ENCODE assay signal across 8 cellular contexts in genomic region chr2:178522950-178523595, GRCh38. TPM values are rescaled to one million over a fixed set of nuclear protein-coding genes. Genes with fewer than 3 reads are reported as not detected.
DNase-seq lines count a peak whose midpoint lies in the region; ATAC-seq and TF ChIP-seq lines count a peak whose summit lies in the region.

No MANE protein-coding gene starts in this region.

- intact Hi-C loops in CD8-positive, alpha-beta T cell (cut with DNase I, micrococcal nuclease) = loop anchor here (1.0 to 5.0 kb wide), 7 partner anchors 42 to 1484 kb away; partner anchors contain the start of genes PJVK (in 2 of the 2), PRKRA (in 2 of the 2), CWC22 (in 1 of the 2) and FKBP7 (in 1 of the 2)
- intact Hi-C loops in natural killer cell (cut with micrococcal nuclease) = loop anchor here (1.0 kb wide), 2 partner anchors 45 to 72 kb away; partner anchors contain the start of genes FKBP7, PJVK and PRKRA

- no peaks in the 10 kb centered on the region for H3K27me3 Mint-ChIP-seq in CD8-positive, alpha-beta T cell (ENCODE audit: low read depth)
- no peaks in the 10 kb centered on the region for H3K27me3 Mint-ChIP-seq in activated T-helper 17 cell treated with anti-CD3 and anti-CD28 coated beads, Interleukin-2, amount 50 U/mL, for 72 hours
- H3K27me3 Mint-ChIP-seq in natural killer cell (ENCODE audit: low read depth in 2 of 2) = no peaks in the 10 kb centered on the region
- H3K27me3 Mint-ChIP-seq in stimulated activated naive B cell treated with anti-CD40 and anti-IgM and Interleukin-4, amounts not matched to agents 10 μg/mL and 1 μg/mL and 100 μg/mL, for 72 hours = no peaks in the 10 kb centered on the region

- H3K36me3 ChIP-seq in CD8-positive, alpha-beta T cell (ENCODE audit: insufficient read depth, low read length) = peaks cover 7% of the 10 kb centered on the region

- peak overlapping the region; percentile 55 for H3K27ac ChIP-seq in CD8-positive, alpha-beta T cell (ENCODE audit: low read depth, low read length)

- H3K4me1 ChIP-seq in CD8-positive, alpha-beta T cell (ENCODE audit: insufficient read depth, low read length) = peaks cover 10% of the 10 kb centered on the region

- peak overlapping the region; percentile 94 for H3K4me3 Mint-ChIP-seq in CD8-positive, alpha-beta T cell
- H3K4me3 Mint-ChIP-seq in activated T-helper 17 cell treated with anti-CD3 and anti-CD28 coated beads, Interleukin-2, amount 50 U/mL, for 72 hours = peak overlapping the region; percentile 95
- H3K4me3 Mint-ChIP-seq in natural killer cell = peak overlapping the region; percentile 92
- peak overlapping the region; percentile 91 to 93 for H3K4me3 Mint-ChIP-seq in stimulated activated naive B cell treated with anti-CD40 and anti-IgM and Interleukin-4, amounts not matched to agents 10 μg/mL and 1 μg/mL and 100 μg/mL, for 72 hours

- H3K27me3 ChIP-seq in CD8-positive, alpha-beta T cell (ENCODE audit: insufficient read depth, low read length) = no peaks in the 10 kb centered on the region

- H3K27ac Mint-ChIP-seq in CD8-positive, alpha-beta T cell = peak overlapping the region; percentile 90
- H3K27ac Mint-ChIP-seq in activated T-helper 17 cell treated with anti-CD3 and anti-CD28 coated beads, Interleukin-2, amount 50 U/mL, for 72 hours = peak overlapping the region; percentile 73
- peak overlapping the region; percentile 84 to 89 for H3K27ac Mint-ChIP-seq in natural killer cell
- peak overlapping the region; percentile 90 for H3K27ac Mint-ChIP-seq in stimulated activated naive B cell treated with anti-CD40 and anti-IgM and Interleukin-4, amounts not matched to agents 10 μg/mL and 1 μg/mL and 100 μg/mL, for 72 hours

- peak; percentile 99 for ATAC-seq in CD8-positive, alpha-beta T cell
- ATAC-seq in GM19397 (IDR thresholded peaks at IDR 0.05; ENCODE audit: unreplicated experiment) = peak; percentile 96
- ATAC-seq in HG03571 (IDR thresholded peaks at IDR 0.05; ENCODE audit: unreplicated experiment) = peak; percentile 91
- peak; percentile 73 for ATAC-seq in activated T-helper 17 cell treated with anti-CD3 and anti-CD28 coated beads, Interleukin-2, amount 50 U/mL, for 72 hours (replicated peaks)
- peak; percentile 99 to 100 (median 100) for ATAC-seq in natural killer cell
- ATAC-seq in stimulated activated naive B cell treated with anti-CD40 and anti-IgM and Interleukin-4, amounts not matched to agents 10 μg/mL and 1 μg/mL and 100 μg/mL, for 72 hours (replicated peaks) = peak; percentile 96 to 97

- POLR2A ChIA-PET in CD8-positive, alpha-beta T cell (lab: Charles Lee) = interaction anchor here (0.6 to 1.4 kb wide), 3 partner anchors 14 to 72 kb away, joined by 3 read pairs; partner anchors contain the start of genes PJVK and PRKRA

- peaks cover 41% of the 10 kb centered on the region for H3K4me1 Mint-ChIP-seq in CD8-positive, alpha-beta T cell (ENCODE audit: low read depth)
- peaks cover 26% of the 10 kb centered on the region for H3K4me1 Mint-ChIP-seq in activated T-helper 17 cell treated with anti-CD3 and anti-CD28 coated beads, Interleukin-2, amount 50 U/mL, for 72 hours
- H3K4me1 Mint-ChIP-seq in natural killer cell = peaks cover 29 to 30% of the 10 kb centered on the region in 2 donors
- H3K4me1 Mint-ChIP-seq in stimulated activated naive B cell treated with anti-CD40 and anti-IgM and Interleukin-4, amounts not matched to agents 10 μg/mL and 1 μg/mL and 100 μg/mL, for 72 hours = peaks cover 14 to 28% of the 10 kb centered on the region in 2 donors

- H3K9me3 ChIP-seq in CD8-positive, alpha-beta T cell (ENCODE audit: low read length) = no peaks in the 10 kb centered on the region

- H3K4me3 ChIP-seq in CD8-positive, alpha-beta T cell (ENCODE audit: low read depth, low read length) = peak overlapping the region; percentile 65
- H3K4me3 ChIP-seq in fibroblast of pulmonary artery (replicated peaks; ENCODE audit: low read depth, low read length) = peak overlapping the region; percentile 58

- peak; percentile 83 for TF ChIP-seq CTCF in CD8-positive, alpha-beta T cell (IDR thresholded peaks at IDR 0.05)
- TF ChIP-seq CTCF in fibroblast of pulmonary artery (IDR thresholded peaks at IDR 0.05; ENCODE audit: low read length, missing control alignments) = peak; percentile 92
- peak; percentile 71 for TF ChIP-seq CTCF in natural killer cell (IDR thresholded peaks at IDR 0.05)

- H3K9me3 Mint-ChIP-seq in CD8-positive, alpha-beta T cell = peaks cover 2% of the 10 kb centered on the region
- H3K9me3 Mint-ChIP-seq in activated T-helper 17 cell treated with anti-CD3 and anti-CD28 coated beads, Interleukin-2, amount 50 U/mL, for 72 hours = no peaks in the 10 kb centered on the region
- H3K9me3 Mint-ChIP-seq in natural killer cell = no peaks in the 10 kb centered on the region
- peaks cover 0 to 4% of the 10 kb centered on the region in 2 donors for H3K9me3 Mint-ChIP-seq in stimulated activated naive B cell treated with anti-CD40 and anti-IgM and Interleukin-4, amounts not matched to agents 10 μg/mL and 1 μg/mL and 100 μg/mL, for 72 hours

- H3K36me3 Mint-ChIP-seq in CD8-positive, alpha-beta T cell = peaks cover 42% of the 10 kb centered on the region
- peaks cover 40% of the 10 kb centered on the region for H3K36me3 Mint-ChIP-seq in activated T-helper 17 cell treated with anti-CD3 and anti-CD28 coated beads, Interleukin-2, amount 50 U/mL, for 72 hours (ENCODE audit: low read depth)
- no peaks in the 10 kb centered on the region for H3K36me3 Mint-ChIP-seq in natural killer cell
- peaks cover 32 to 40% of the 10 kb centered on the region in 2 donors for H3K36me3 Mint-ChIP-seq in stimulated activated naive B cell treated with anti-CD40 and anti-IgM and Interleukin-4, amounts not matched to agents 10 μg/mL and 1 μg/mL and 100 μg/mL, for 72 hours

- CTCF ChIA-PET in CD8-positive, alpha-beta T cell (lab: Charles Lee) = interaction anchor here (0.7 to 1.4 kb wide), 6 partner anchors 12 to 72 kb away, joined by 3 to 5 read pairs (median 3); partner anchors contain the start of genes PJVK, PLEKHA3 and PRKRA

- DNase-seq in CD8-positive, alpha-beta T cell = peak; percentile 58 to 86 (median 74)
- DNase-seq in fibroblast of pulmonary artery (ENCODE audit: low read depth) = peak; percentile 88
- peak; percentile 72 for DNase-seq in natural killer cell
- DNase-seq in stimulated activated naive B cell treated with anti-CD40 and anti-IgM and Interleukin-4, amounts not matched to agents 10 μg/mL and 1 μg/mL and 100 μg/mL, for 72 hours = peak; percentile 78

TF ChIP-seq in PFSK-1, 5 proteins besides CTCF, POLR2A, EP300 and RAD21:
- TF ChIP-seq TAF1 (IDR thresholded peaks at IDR 0.05; ENCODE audit: borderline replicate concordance, insufficient read depth, low read length) = peak; percentile 83
- TF ChIP-seq FOXP2 (optimal IDR thresholded peaks at IDR 0.05; ENCODE audit: borderline replicate concordance, extremely low read depth, extremely low read length, insufficient read depth) = peak; percentile 94
- peak; percentile 94 for TF ChIP-seq POLR2AphosphoS5 (IDR thresholded peaks at IDR 0.05; ENCODE audit: low read depth, low read length)
- TF ChIP-seq, protein P1, sequence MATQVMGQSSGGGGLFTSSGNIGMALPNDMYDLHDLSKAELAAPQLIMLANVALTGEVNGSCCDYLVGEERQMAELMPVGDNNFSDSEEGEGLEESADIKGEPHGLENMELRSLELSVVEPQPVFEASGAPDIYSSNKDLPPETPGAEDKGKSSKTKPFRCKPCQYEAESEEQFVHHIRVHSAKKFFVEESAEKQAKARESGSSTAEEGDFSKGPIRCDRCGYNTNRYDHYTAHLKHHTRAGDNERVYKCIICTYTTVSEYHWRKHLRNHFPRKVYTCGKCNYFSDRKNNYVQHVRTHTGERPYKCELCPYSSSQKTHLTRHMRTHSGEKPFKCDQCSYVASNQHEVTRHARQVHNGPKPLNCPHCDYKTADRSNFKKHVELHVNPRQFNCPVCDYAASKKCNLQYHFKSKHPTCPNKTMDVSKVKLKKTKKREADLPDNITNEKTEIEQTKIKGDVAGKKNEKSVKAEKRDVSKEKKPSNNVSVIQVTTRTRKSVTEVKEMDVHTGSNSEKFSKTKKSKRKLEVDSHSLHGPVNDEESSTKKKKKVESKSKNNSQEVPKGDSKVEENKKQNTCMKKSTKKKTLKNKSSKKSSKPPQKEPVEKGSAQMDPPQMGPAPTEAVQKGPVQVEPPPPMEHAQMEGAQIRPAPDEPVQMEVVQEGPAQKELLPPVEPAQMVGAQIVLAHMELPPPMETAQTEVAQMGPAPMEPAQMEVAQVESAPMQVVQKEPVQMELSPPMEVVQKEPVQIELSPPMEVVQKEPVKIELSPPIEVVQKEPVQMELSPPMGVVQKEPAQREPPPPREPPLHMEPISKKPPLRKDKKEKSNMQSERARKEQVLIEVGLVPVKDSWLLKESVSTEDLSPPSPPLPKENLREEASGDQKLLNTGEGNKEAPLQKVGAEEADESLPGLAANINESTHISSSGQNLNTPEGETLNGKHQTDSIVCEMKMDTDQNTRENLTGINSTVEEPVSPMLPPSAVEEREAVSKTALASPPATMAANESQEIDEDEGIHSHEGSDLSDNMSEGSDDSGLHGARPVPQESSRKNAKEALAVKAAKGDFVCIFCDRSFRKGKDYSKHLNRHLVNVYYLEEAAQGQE (IDR thresholded peaks at IDR 0.05; ENCODE audit: insufficient read depth in 1 of 2, low read depth in 2 of 2, low read length in 2 of 2) = no peak

RNA-seq across cellular contexts. Expression of gene PLEKHA3, which starts 42.8 kb away (rescaled TPM):
- total RNA-seq in CD8-positive, alpha-beta T cell = 10 to 100 TPM; 27.6 to 29.3 TPM
- 11.5 TPM for polyA plus RNA-seq in PFSK-1 (2012; ENCODE audit: insufficient read length, low read depth)
- total RNA-seq in activated T-helper 17 cell treated with anti-CD3 and anti-CD28 coated beads, Interleukin-2, amount 50 U/mL, for 72 hours = 10 to 100 TPM; 17.9 to 26.4 TPM
- total RNA-seq in natural killer cell = 10 to 100 TPM; 22.6 to 39.1 (median 34.5) TPM

RNA-seq across cellular contexts. Expression of gene FKBP7, which starts 44.7 kb away (rescaled TPM):
- total RNA-seq in CD8-positive, alpha-beta T cell = under 1 TPM; 0.69 to 0.79 TPM
- 1.9 TPM for polyA plus RNA-seq in PFSK-1 (2012; ENCODE audit: insufficient read length, low read depth)
- 1 to 10 TPM; 1.7 to 2.6 TPM for total RNA-seq in activated T-helper 17 cell treated with anti-CD3 and anti-CD28 coated beads, Interleukin-2, amount 50 U/mL, for 72 hours
- total RNA-seq in natural killer cell = 1 to 10 TPM; 1.1 to 1.3 (median 1.1) TPM

Comparison
In these comparisons a context has a peak if more than half of its experiments do, and no peak if none do; other contexts are left out.
1. Peak in every context shown above with its lines: DNase-seq, ATAC-seq, H3K4me3 ChIP-seq and H3K27ac ChIP-seq.